Comparison of ENCODE assay signal across 14 cellular contexts in the genomic region with DNA sequence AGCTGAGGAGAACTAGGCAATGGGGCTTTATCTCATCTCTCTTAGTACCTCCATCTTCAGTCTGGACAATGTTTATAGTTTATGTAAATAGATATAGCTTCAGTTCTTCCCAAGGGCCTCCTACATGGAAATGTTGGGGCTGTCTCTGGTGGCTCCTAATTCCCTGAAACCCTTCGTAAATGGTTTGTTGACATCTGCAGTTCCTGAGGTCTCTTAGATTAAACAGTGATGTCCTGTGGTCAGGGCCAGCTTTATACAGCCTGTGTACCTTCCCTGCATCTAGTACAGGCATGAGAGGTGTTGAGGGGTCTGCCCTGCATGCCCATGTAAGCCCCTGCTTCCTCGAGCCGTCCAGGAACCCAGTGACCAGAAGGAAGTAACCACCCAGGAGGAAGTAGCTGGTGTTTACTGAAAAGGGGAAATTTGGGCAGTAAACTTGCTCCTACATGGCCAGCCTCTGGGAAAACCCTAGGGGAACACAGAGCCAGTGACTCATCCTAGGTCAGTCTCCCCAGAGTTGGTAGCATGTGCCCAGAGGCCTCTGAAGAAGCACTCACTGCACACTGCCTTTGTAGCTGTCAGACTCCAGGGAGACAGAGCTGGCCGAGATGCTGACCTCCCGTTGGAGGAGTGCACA. TPM values are rescaled to one million over a fixed set of nuclear protein-coding genes. Genes with fewer than 3 reads are reported as not detected.
DNase-seq lines count a peak whose midpoint lies in the region; ATAC-seq and TF ChIP-seq lines count a peak whose summit lies in the region.
"Had no signal": no experiment of that assay in that cellular context is flagged by ENCODE, and none has a peak within 500 bp of the region (broad histone marks: within the 10 kb centered on the region; RNA-seq: fewer than 3 reads in every experiment).

No MANE protein-coding gene starts in this region.

- H3K4me3 ChIP-seq in heart right ventricle, result no peak overlapping the region

- DNase-seq in SKM-1 treated with dmso at 0.1 percent for 144 hours (lab: John Stamatoyannopoulos, UW; ENCODE audit: unreplicated experiment) (peak; percentile 29), SKM-1 (lab: John Stamatoyannopoulos, UW; ENCODE audit: unreplicated experiment) (no peak), RPMI7951 (ENCODE audit: low read depth) (peak; percentile 52), heart right ventricle (no peak), sciatic nerve (ENCODE audit: low spot score) (peak; percentile 53), superior temporal gyrus (ENCODE audit: extremely low spot score) (no peak), HFFc6 (no peak)
- DNase-seq: 8988T; activated CD4-positive, alpha-beta T cell treated with anti-CD3 and anti-CD28 coated beads, Interleukin-2, amount 10 ng/mL, durations not matched to agents 7 days and 5 days; NCI-H1105 treated with DMSO at 0.1 percent for 48 hours; NCI-H69 had no signal

- ATAC-seq in heart right ventricle, result peak in 5 of 8 donors; percentile 13 to 53 (median 40)
- ATAC-seq in sciatic nerve, result no peak
- ATAC-seq in GM18520 (IDR thresholded peaks at IDR 0.05; ENCODE audit: unreplicated experiment), result no peak

- 74 to 88% methylated on average over 5 of the region's 5 CpGs for WGBS in heart right ventricle, 2 donors

- no peak overlapping the region for H3K4me3 Mint-ChIP-seq in HFFc6
- H3K4me3 Mint-ChIP-seq: activated CD4-positive, alpha-beta T cell treated with anti-CD3 and anti-CD28 coated beads, Interleukin-2, amount 10 ng/mL, durations not matched to agents 7 days and 5 days had no signal

- H3K27me3 Mint-ChIP-seq in HFFc6 (ENCODE audit: insufficient read depth), result no peaks in the 10 kb centered on the region; the same call in 1 of the 2 replicates
- H3K27me3 Mint-ChIP-seq: activated CD4-positive, alpha-beta T cell treated with anti-CD3 and anti-CD28 coated beads, Interleukin-2, amount 10 ng/mL, durations not matched to agents 7 days and 5 days had no signal

- no peaks in the 10 kb centered on the region for H3K36me3 Mint-ChIP-seq in HFFc6 (ENCODE audit: low read depth)

- H3K4me1 Mint-ChIP-seq in HFFc6 (ENCODE audit: low read depth), result peaks cover 15% of the 10 kb centered on the region

- no peak for TF ChIP-seq CTCF in heart right ventricle (IDR thresholded peaks at IDR 0.05)
- TF ChIP-seq CTCF in HFFc6 (IDR thresholded peaks at IDR 0.05), result no peak

- H3K9me3 ChIP-seq in heart right ventricle, result no peaks in the 10 kb centered on the region

- H3K27ac ChIP-seq in heart right ventricle, result peak overlapping the region in 1 of 10 donors; percentile 79

- H3K4me1 ChIP-seq in heart right ventricle, result peaks cover 0 to 44% (median 8%) of the 10 kb centered on the region in 9 donors

- H3K9me3 Mint-ChIP-seq in HFFc6, result no peaks in the 10 kb centered on the region
- H3K9me3 Mint-ChIP-seq: activated CD4-positive, alpha-beta T cell treated with anti-CD3 and anti-CD28 coated beads, Interleukin-2, amount 10 ng/mL, durations not matched to agents 7 days and 5 days had no signal

- no peaks in the 10 kb centered on the region for H3K36me3 ChIP-seq in heart right ventricle

- intact Hi-C loops in heart right ventricle (cut with DNase I) (no loop called here), sciatic nerve (cut with DNase I) (no loop called here)

- H3K27me3 ChIP-seq in heart right ventricle, result no peaks in the 10 kb centered on the region

- H3K27ac Mint-ChIP-seq in HFFc6, result no peak overlapping the region

RNA-seq across cellular contexts. Expression of gene TBC1D2B, which starts 4.7 kb away (rescaled TPM):
- total RNA-seq in RPMI7951 (2014; rRNA removed; shearing (Covaris generic)), result 13.8 and 14.5 TPM in 2 replicates
- total RNA-seq in heart right ventricle, result 10 to 100 TPM in 5 of 10 donors, 1 to 10 TPM in 5; 6.3 to 20.8 (median 10.0) TPM
- 1 to 10 TPM; 4.7 to 7.6 TPM for polyA plus RNA-seq in heart right ventricle
- 103 TPM for total RNA-seq in sciatic nerve
- total RNA-seq in HFFc6 (2021; fragmentation: NEBNext Ultra II Directional; extraction: Animal tissue kit (Norgen Biotek cat#: 25700)), result 10 to 100 TPM; 34.1 to 42.5 (median 38.0) TPM

RNA-seq across cellular contexts. Expression of gene SH2D7, which starts 10.1 kb away (rescaled TPM):
- total RNA-seq in RPMI7951 (2014; rRNA removed; shearing (Covaris generic)), result not detected in 2 replicates
- not detected for total RNA-seq in heart right ventricle
- polyA plus RNA-seq in heart right ventricle, result not detected
- total RNA-seq in sciatic nerve, result not detected
- total RNA-seq in HFFc6 (2021; fragmentation: NEBNext Ultra II Directional; extraction: Animal tissue kit (Norgen Biotek cat#: 25700)), result not detected
- total RNA-seq: activated CD4-positive, alpha-beta T cell treated with anti-CD3 and anti-CD28 coated beads, Interleukin-2, amount 10 ng/mL, durations not matched to agents 7 days and 5 days; lower leg skin; pulmonary artery endothelial cell had no signal

RNA-seq across cellular contexts. Expression of gene CIB2, which starts 49.0 kb away (rescaled TPM):
- 6.2 and 7.8 TPM in 2 replicates for total RNA-seq in RPMI7951 (2014; rRNA removed; shearing (Covaris generic))
- total RNA-seq in heart right ventricle (10 to 100 TPM in 7 of 10 donors, 1 to 10 TPM in 3; 4.0 to 32.3 (median 17.1) TPM), sciatic nerve (5.4 TPM)
- 1 to 10 TPM; 2.6 to 3.9 TPM for polyA plus RNA-seq in heart right ventricle
- total RNA-seq in HFFc6 (2021; fragmentation: NEBNext Ultra II Directional; extraction: Animal tissue kit (Norgen Biotek cat#: 25700)), result 1 to 10 TPM; 1.3 to 1.8 (median 1.4) TPM

Comparison
In these comparisons a context has a peak if more than half of its experiments do, and no peak if none do; other contexts are left out.
1. DNase-seq: peak in SKM-1 treated with dmso at 0.1 percent for 144 hours (single experiment), RPMI7951 (single experiment) and sciatic nerve (single experiment); none in SKM-1 (single experiment), heart right ventricle (0 of 2), superior temporal gyrus (single experiment) and HFFc6 (single experiment).
2. ATAC-seq: peak in heart right ventricle (5 of 8); none in sciatic nerve (single experiment) and GM18520 (single experiment).